1 cellular context compared by ENCODE assay signal in the genomic region with DNA sequence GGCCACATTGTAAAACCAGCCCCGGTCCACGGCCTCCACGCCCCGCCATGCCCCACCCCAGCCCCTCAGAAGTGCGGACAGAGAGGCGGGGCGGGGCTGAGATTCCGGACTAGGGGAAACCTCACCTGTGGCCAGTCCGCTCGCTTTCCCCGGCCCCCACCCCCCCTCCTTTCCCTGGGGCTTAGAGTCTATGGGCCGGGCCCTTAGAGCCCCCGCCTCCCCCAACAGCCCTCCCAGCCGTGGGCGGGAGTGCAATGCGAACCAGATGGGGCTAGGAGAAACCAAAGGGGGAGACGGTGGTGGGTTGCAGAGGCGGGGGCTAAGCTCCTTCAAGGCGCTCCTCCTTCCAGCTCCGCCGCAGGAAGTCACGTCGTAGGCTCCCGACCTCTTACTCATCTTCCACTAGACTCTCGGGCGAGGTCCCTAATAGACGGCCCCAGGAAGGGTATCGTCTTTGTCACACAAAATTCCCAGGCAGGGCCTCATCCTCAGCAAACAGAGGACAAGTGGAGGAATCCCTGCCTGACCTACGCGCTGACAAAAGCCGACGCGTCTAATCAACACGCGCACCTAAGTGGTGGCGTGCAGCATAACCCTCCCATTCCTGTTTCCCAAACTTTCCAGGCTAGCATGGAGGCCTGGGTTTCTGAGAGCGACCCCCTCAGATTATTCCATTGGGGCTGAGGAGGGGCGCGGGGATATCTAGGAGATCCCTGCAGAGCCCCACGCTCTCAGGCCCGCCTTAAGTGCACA.
TF ChIP-seq lines count a peak whose summit lies in the region.

No MANE protein-coding gene starts in this region.

TF ChIP-seq in HepG2, 621 proteins besides CTCF, POLR2A, EP300 and RAD21 (continued from another document):
- TF ChIP-seq ZFAT (CRISPR knock-in tag; conservative IDR thresholded peaks at IDR 0.05), result no peak
- no peak for TF ChIP-seq HMGA1 (CRISPR knock-in tag; conservative IDR thresholded peaks at IDR 0.05)
- TF ChIP-seq ZNF777 (CRISPR knock-in tag; IDR thresholded peaks at IDR 0.05), result peak; percentile 60
- peak; percentile 55 for TF ChIP-seq SAP130 (CRISPR knock-in tag; IDR thresholded peaks at IDR 0.05; ENCODE audit: low read depth)
- TF ChIP-seq, protein P1, sequence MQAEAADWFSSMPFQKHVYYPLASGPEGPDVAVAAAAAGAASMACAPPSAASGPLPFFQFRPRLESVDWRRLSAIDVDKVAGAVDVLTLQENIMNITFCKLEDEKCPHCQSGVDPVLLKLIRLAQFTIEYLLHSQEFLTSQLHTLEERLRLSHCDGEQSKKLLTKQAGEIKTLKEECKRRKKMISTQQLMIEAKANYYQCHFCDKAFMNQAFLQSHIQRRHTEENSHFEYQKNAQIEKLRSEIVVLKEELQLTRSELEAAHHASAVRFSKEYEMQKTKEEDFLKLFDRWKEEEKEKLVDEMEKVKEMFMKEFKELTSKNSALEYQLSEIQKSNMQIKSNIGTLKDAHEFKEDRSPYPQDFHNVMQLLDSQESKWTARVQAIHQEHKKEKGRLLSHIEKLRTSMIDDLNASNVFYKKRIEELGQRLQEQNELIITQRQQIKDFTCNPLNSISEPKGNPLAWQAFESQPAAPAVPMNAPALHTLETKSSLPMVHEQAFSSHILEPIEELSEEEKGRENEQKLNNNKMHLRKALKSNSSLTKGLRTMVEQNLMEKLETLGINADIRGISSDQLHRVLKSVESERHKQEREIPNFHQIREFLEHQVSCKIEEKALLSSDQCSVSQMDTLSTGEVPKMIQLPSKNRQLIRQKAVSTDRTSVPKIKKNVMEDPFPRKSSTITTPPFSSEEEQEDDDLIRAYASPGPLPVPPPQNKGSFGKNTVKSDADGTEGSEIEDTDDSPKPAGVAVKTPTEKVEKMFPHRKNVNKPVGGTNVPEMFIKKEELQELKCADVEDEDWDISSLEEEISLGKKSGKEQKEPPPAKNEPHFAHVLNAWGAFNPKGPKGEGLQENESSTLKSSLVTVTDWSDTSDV (CRISPR knock-in tag; IDR thresholded peaks at IDR 0.05), result 0 out of 2 replicates have a peak, but pooled peaks have one; percentile 14
- peak; percentile 64; the same call in 1 of the 2 replicates for TF ChIP-seq NRL (CRISPR knock-in tag; IDR thresholded peaks at IDR 0.05; ENCODE audit: borderline replicate concordance)
- 0 out of 2 replicates have a peak, but pooled peaks have one; percentile 11 for TF ChIP-seq ZNF230 (CRISPR knock-in tag; IDR thresholded peaks at IDR 0.05)
- TF ChIP-seq ZMAT3 (CRISPR knock-in tag; conservative IDR thresholded peaks at IDR 0.05), result no peak
- peak; percentile 5; the same call in 1 of the 2 replicates for TF ChIP-seq ZNF605 (CRISPR knock-in tag; IDR thresholded peaks at IDR 0.05)
- TF ChIP-seq, protein P2, sequence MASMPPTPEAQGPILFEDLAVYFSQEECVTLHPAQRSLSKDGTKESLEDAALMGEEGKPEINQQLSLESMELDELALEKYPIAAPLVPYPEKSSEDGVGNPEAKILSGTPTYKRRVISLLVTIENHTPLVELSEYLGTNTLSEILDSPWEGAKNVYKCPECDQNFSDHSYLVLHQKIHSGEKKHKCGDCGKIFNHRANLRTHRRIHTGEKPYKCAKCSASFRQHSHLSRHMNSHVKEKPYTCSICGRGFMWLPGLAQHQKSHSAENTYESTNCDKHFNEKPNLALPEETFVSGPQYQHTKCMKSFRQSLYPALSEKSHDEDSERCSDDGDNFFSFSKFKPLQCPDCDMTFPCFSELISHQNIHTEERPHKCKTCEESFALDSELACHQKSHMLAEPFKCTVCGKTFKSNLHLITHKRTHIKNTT (CRISPR knock-in tag; IDR thresholded peaks at IDR 0.05), result no peak
- no peak for TF ChIP-seq RBFOX2 (IDR thresholded peaks at IDR 0.05; ENCODE audit: low read depth, low read length)
- TF ChIP-seq, protein P3, sequence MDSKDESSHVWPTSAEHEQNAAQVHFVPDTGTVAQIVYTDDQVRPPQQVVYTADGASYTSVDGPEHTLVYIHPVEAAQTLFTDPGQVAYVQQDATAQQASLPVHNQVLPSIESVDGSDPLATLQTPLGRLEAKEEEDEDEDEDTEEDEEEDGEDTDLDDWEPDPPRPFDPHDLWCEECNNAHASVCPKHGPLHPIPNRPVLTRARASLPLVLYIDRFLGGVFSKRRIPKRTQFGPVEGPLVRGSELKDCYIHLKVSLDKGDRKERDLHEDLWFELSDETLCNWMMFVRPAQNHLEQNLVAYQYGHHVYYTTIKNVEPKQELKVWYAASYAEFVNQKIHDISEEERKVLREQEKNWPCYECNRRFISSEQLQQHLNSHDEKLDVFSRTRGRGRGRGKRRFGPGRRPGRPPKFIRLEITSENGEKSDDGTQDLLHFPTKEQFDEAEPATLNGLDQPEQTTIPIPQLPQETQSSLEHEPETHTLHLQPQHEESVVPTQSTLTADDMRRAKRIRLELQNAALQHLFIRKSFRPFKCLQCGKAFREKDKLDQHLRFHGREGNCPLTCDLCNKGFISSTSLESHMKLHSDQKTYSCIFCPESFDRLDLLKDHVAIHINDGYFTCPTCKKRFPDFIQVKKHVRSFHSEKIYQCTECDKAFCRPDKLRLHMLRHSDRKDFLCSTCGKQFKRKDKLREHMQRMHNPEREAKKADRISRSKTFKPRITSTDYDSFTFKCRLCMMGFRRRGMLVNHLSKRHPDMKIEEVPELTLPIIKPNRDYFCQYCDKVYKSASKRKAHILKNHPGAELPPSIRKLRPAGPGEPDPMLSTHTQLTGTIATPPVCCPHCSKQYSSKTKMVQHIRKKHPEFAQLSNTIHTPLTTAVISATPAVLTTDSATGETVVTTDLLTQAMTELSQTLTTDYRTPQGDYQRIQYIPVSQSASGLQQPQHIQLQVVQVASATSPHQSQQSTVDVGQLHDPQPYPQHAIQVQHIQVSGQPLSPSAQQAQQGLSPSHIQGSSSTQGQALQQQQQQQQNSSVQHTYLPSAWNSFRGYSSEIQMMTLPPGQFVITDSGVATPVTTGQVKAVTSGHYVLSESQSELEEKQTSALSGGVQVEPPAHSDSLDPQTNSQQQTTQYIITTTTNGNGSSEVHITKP (CRISPR knock-in tag; IDR thresholded peaks at IDR 0.05; ENCODE audit: low read depth), result 0 out of 2 replicates have a peak, but pooled peaks have one; percentile 18
- no peak for TF ChIP-seq ZFP36L1 (CRISPR knock-in tag; IDR thresholded peaks at IDR 0.05)
- TF ChIP-seq, protein P4, sequence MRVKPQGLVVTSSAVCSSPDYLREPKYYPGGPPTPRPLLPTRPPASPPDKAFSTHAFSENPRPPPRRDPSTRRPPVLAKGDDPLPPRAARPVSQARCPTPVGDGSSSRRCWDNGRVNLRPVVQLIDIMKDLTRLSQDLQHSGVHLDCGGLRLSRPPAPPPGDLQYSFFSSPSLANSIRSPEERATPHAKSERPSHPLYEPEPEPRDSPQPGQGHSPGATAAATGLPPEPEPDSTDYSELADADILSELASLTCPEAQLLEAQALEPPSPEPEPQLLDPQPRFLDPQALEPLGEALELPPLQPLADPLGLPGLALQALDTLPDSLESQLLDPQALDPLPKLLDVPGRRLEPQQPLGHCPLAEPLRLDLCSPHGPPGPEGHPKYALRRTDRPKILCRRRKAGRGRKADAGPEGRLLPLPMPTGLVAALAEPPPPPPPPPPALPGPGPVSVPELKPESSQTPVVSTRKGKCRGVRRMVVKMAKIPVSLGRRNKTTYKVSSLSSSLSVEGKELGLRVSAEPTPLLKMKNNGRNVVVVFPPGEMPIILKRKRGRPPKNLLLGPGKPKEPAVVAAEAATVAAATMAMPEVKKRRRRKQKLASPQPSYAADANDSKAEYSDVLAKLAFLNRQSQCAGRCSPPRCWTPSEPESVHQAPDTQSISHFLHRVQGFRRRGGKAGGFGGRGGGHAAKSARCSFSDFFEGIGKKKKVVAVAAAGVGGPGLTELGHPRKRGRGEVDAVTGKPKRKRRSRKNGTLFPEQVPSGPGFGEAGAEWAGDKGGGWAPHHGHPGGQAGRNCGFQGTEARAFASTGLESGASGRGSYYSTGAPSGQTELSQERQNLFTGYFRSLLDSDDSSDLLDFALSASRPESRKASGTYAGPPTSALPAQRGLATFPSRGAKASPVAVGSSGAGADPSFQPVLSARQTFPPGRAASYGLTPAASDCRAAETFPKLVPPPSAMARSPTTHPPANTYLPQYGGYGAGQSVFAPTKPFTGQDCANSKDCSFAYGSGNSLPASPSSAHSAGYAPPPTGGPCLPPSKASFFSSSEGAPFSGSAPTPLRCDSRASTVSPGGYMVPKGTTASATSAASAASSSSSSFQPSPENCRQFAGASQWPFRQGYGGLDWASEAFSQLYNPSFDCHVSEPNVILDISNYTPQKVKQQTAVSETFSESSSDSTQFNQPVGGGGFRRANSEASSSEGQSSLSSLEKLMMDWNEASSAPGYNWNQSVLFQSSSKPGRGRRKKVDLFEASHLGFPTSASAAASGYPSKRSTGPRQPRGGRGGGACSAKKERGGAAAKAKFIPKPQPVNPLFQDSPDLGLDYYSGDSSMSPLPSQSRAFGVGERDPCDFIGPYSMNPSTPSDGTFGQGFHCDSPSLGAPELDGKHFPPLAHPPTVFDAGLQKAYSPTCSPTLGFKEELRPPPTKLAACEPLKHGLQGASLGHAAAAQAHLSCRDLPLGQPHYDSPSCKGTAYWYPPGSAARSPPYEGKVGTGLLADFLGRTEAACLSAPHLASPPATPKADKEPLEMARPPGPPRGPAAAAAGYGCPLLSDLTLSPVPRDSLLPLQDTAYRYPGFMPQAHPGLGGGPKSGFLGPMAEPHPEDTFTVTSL (CRISPR knock-in tag; IDR thresholded peaks at IDR 0.05; ENCODE audit: borderline replicate concordance), result no peak
- no peak for TF ChIP-seq TP53 (CRISPR knock-in tag; conservative IDR thresholded peaks at IDR 0.05)
- TF ChIP-seq, protein P5, sequence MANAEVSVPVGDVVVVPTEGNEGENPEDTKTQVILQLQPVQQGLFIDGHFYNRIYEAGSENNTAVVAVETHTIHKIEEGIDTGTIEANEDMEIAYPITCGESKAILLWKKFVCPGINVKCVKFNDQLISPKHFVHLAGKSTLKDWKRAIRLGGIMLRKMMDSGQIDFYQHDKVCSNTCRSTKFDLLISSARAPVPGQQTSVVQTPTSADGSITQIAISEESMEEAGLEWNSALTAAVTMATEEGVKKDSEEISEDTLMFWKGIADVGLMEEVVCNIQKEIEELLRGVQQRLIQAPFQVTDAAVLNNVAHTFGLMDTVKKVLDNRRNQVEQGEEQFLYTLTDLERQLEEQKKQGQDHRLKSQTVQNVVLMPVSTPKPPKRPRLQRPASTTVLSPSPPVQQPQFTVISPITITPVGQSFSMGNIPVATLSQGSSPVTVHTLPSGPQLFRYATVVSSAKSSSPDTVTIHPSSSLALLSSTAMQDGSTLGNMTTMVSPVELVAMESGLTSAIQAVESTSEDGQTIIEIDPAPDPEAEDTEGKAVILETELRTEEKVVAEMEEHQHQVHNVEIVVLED (CRISPR knock-in tag; IDR thresholded peaks at IDR 0.05; ENCODE audit: borderline replicate concordance), result no peak
- no peak for TF ChIP-seq CBX2 (IDR thresholded peaks at IDR 0.05; ENCODE audit: low read depth, low read length)
- no peak for TF ChIP-seq CBX2 (CRISPR knock-in tag; IDR thresholded peaks at IDR 0.05; ENCODE audit: low read depth)
- no peak for TF ChIP-seq ZBTB42 (CRISPR knock-in tag; IDR thresholded peaks at IDR 0.05)
- TF ChIP-seq KDM5B (CRISPR knock-in tag; IDR thresholded peaks at IDR 0.05; ENCODE audit: borderline replicate concordance), result peak; percentile 41; the same call in 1 of the 2 replicates
- no peak for TF ChIP-seq GABPA (IDR thresholded peaks at IDR 0.05; ENCODE audit: low read depth, low read length)
- TF ChIP-seq GABPA (CRISPR knock-in tag; IDR thresholded peaks at IDR 0.05; ENCODE audit: low read depth), result no peak
- TF ChIP-seq ZNF768 (CRISPR knock-in tag; IDR thresholded peaks at IDR 0.05), result no peak
- 0 out of 2 replicates have a peak, but pooled peaks have one; percentile 18 for TF ChIP-seq PCBP1 (IDR thresholded peaks at IDR 0.05; ENCODE audit: borderline replicate concordance, low read depth, low read length)
- no peak for TF ChIP-seq TGIF2 (CRISPR knock-in tag; IDR thresholded peaks at IDR 0.05)
- peak; percentile 70; the same call in 1 of the 2 replicates for TF ChIP-seq ZNF891 (CRISPR knock-in tag; IDR thresholded peaks at IDR 0.05)
- no peak for TF ChIP-seq HOXA5 (CRISPR knock-in tag; IDR thresholded peaks at IDR 0.05)
- TF ChIP-seq KDM6A (CRISPR knock-in tag; IDR thresholded peaks at IDR 0.05; ENCODE audit: low read depth), result no peak
TF ChIP-seq in HepG2: peak in this region for 59.
